ENCODE assay signal across 8 cellular contexts in genomic region chr17:77247048-77247541, GRCh38.
A peak's percentile ranks its signal among the peaks of the same experiment; 100 is the strongest.
DNase-seq lines count a peak whose midpoint lies in the region; ATAC-seq and TF ChIP-seq lines count a peak whose summit lies in the region.

No MANE protein-coding gene starts in this region.

- DNase-seq in AML-193 (lab: John Stamatoyannopoulos, UW) (peak; percentile 65 to 67), GM20000 (ENCODE audit: low spot score) (peak; percentile 92), MG63 (peak; percentile 80), SIG-M5 treated with dmso at 0.1 percent for 504 hours (lab: John Stamatoyannopoulos, UW; ENCODE audit: unreplicated experiment) (peak; percentile 56), foreskin keratinocyte (no peak), neural crest cell (ENCODE audit: low read depth, low spot score) (peak; percentile 97)
- DNase-seq in activated effector memory CD4-positive, alpha-beta T cell treated with anti-CD3 and anti-CD28 coated beads, Interleukin-2, amount 50 U/mL, for 16 hours, result peak; percentile 94
- peak; percentile 86 to 87 for DNase-seq in stimulated activated naive CD8-positive, alpha-beta T cell treated with anti-CD3 and anti-CD28 coated beads, Interleukin-15, amount 100 ng/mL, for 72 hours

- no peaks in the 10 kb centered on the region for H3K36me3 ChIP-seq in MG63

- no peak overlapping the region for H3K27ac ChIP-seq in foreskin keratinocyte

- no peak overlapping the region for H3K27ac Mint-ChIP-seq in neural crest cell (ENCODE audit: unreplicated experiment)
- H3K27ac Mint-ChIP-seq in stimulated activated naive CD8-positive, alpha-beta T cell treated with anti-CD3 and anti-CD28 coated beads, Interleukin-15, amount 100 ng/mL, for 72 hours, result peak overlapping the region in 1 of 2 donors; percentile 85

- ATAC-seq in foreskin keratinocyte, result peak; percentile 73
- ATAC-seq in stimulated activated naive CD8-positive, alpha-beta T cell treated with anti-CD3 and anti-CD28 coated beads, Interleukin-15, amount 100 ng/mL, for 72 hours, result peak; percentile 92

- no peaks in the 10 kb centered on the region for H3K9me3 Mint-ChIP-seq in neural crest cell
- H3K9me3 Mint-ChIP-seq in stimulated activated naive CD8-positive, alpha-beta T cell treated with anti-CD3 and anti-CD28 coated beads, Interleukin-15, amount 100 ng/mL, for 72 hours, result no peaks in the 10 kb centered on the region

- no peaks in the 10 kb centered on the region for H3K9me3 ChIP-seq in MG63

- H3K27me3 ChIP-seq in MG63 (no peaks in the 10 kb centered on the region), foreskin keratinocyte (peaks cover 7% of the 10 kb centered on the region)

- TF ChIP-seq CTCF in GM20000 (IDR thresholded peaks at IDR 0.05; ENCODE audit: extremely low read depth, missing control alignments) (peak; percentile 78), foreskin keratinocyte (conservative IDR thresholded peaks at IDR 0.05) (peak; percentile 97), neural crest cell (conservative IDR thresholded peaks at IDR 0.05) (peak; percentile 100)

- peaks cover 12% of the 10 kb centered on the region for H3K4me1 Mint-ChIP-seq in neural crest cell
- peaks cover 30% of the 10 kb centered on the region for H3K4me1 Mint-ChIP-seq in stimulated activated naive CD8-positive, alpha-beta T cell treated with anti-CD3 and anti-CD28 coated beads, Interleukin-15, amount 100 ng/mL, for 72 hours

- H3K4me3 Mint-ChIP-seq in neural crest cell, result peak overlapping the region; percentile 69
- peak overlapping the region; percentile 67 to 73 for H3K4me3 Mint-ChIP-seq in stimulated activated naive CD8-positive, alpha-beta T cell treated with anti-CD3 and anti-CD28 coated beads, Interleukin-15, amount 100 ng/mL, for 72 hours

- no peaks in the 10 kb centered on the region for H3K4me1 ChIP-seq in foreskin keratinocyte

- H3K36me3 Mint-ChIP-seq in neural crest cell (ENCODE audit: low read depth), result no peaks in the 10 kb centered on the region

- H3K27me3 Mint-ChIP-seq in neural crest cell (ENCODE audit: low read depth), result peaks cover 11% of the 10 kb centered on the region
- peaks cover 26% of the 10 kb centered on the region for H3K27me3 Mint-ChIP-seq in stimulated activated naive CD8-positive, alpha-beta T cell treated with anti-CD3 and anti-CD28 coated beads, Interleukin-15, amount 100 ng/mL, for 72 hours

- peak overlapping the region; percentile 52 for H3K4me3 ChIP-seq in MG63

Comparison
In these comparisons a context has a peak if more than half of its experiments do, and no peak if none do; other contexts are left out.
1. DNase-seq: peak in AML-193 (2 of 2), GM20000 (single experiment), MG63 (single experiment), SIG-M5 treated with dmso at 0.1 percent for 504 hours (single experiment), activated effector memory CD4-positive, alpha-beta T cell treated with anti-CD3 and anti-CD28 coated beads, Interleukin-2, amount 50 U/mL, for 16 hours (single experiment), neural crest cell (single experiment) and stimulated activated naive CD8-positive, alpha-beta T cell treated with anti-CD3 and anti-CD28 coated beads, Interleukin-15, amount 100 ng/mL, for 72 hours (2 of 2); none in foreskin keratinocyte (0 of 2).
2. Peak in every context shown above with its lines, with median percentiles within 50 percentile points of each other: CTCF ChIP-seq.